In the genomic region with DNA sequence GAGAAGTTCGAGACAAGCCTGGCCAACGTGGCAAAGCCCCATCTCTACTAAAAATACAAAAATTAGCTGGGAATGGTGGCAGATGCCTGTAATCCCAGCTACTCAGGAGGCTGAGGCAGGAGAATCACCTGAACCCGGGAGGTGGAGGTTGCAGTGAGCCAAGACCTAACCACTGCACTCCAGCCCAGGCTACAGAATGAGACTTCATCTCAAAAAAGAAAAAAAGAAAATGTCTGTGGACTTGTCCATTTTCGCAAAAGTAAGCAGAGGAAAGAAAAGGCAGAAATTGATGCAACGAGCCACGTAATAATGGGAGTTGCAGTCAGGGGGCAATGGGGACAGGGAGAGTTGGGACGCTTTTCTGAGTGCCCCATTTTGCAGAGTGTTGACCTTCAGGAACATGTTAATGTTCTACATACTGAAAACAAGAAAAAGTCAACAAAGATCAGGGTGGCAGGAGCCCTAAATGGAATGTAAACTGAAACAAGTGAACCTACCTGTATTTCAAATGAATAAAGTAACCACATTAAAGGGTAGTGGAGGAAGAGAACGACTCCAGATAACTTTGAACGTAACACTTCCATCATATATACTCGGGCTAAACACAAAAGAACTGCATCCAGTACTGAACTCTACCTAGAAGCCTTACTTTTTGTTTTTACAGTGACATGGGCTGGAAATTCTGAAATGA, we compare ENCODE assay signal across 1 cellular context.
TF ChIP-seq lines count a peak whose summit lies in the region.

No MANE protein-coding gene starts in this region.

TF ChIP-seq in HepG2, 621 proteins besides CTCF, POLR2A, EP300 and RAD21 (continued from another document and continues in another):
- peak; percentile 84; the same call in 1 of the 2 replicates for TF ChIP-seq HOXD1 (CRISPR knock-in tag; IDR thresholded peaks at IDR 0.05)
- TF ChIP-seq, protein P1, sequence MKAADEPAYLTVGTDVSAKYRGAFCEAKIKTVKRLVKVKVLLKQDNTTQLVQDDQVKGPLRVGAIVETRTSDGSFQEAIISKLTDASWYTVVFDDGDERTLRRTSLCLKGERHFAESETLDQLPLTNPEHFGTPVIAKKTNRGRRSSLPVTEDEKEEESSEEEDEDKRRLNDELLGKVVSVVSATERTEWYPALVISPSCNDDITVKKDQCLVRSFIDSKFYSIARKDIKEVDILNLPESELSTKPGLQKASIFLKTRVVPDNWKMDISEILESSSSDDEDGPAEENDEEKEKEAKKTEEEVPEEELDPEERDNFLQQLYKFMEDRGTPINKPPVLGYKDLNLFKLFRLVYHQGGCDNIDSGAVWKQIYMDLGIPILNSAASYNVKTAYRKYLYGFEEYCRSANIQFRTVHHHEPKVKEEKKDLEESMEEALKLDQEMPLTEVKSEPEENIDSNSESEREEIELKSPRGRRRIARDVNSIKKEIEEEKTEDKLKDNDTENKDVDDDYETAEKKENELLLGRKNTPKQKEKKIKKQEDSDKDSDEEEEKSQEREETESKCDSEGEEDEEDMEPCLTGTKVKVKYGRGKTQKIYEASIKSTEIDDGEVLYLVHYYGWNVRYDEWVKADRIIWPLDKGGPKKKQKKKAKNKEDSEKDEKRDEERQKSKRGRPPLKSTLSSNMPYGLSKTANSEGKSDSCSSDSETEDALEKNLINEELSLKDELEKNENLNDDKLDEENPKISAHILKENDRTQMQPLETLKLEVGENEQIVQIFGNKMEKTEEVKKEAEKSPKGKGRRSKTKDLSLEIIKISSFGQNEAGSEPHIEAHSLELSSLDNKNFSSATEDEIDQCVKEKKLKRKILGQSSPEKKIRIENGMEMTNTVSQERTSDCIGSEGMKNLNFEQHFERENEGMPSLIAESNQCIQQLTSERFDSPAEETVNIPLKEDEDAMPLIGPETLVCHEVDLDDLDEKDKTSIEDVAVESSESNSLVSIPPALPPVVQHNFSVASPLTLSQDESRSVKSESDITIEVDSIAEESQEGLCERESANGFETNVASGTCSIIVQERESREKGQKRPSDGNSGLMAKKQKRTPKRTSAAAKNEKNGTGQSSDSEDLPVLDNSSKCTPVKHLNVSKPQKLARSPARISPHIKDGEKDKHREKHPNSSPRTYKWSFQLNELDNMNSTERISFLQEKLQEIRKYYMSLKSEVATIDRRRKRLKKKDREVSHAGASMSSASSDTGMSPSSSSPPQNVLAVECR (CRISPR knock-in tag; IDR thresholded peaks at IDR 0.05; ENCODE audit: borderline replicate concordance): peak; percentile 34; the same call in 1 of the 2 replicates
- no peak for TF ChIP-seq ZNF20 (CRISPR knock-in tag; IDR thresholded peaks at IDR 0.05)
- no peak for TF ChIP-seq CENPT (CRISPR knock-in tag; IDR thresholded peaks at IDR 0.05; ENCODE audit: low read depth)
- no peak for TF ChIP-seq ZBTB8A (CRISPR knock-in tag; IDR thresholded peaks at IDR 0.05; ENCODE audit: borderline replicate concordance, low read depth)
- TF ChIP-seq, protein P2, sequence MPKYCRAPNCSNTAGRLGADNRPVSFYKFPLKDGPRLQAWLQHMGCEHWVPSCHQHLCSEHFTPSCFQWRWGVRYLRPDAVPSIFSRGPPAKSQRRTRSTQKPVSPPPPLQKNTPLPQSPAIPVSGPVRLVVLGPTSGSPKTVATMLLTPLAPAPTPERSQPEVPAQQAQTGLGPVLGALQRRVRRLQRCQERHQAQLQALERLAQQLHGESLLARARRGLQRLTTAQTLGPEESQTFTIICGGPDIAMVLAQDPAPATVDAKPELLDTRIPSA (CRISPR knock-in tag; IDR thresholded peaks at IDR 0.05; ENCODE audit: borderline replicate concordance): no peak
- TF ChIP-seq KAT8 (CRISPR knock-in tag; IDR thresholded peaks at IDR 0.05): peak; percentile 76
- TF ChIP-seq HHEX (CRISPR knock-in tag; IDR thresholded peaks at IDR 0.05): peak; percentile 94
- TF ChIP-seq, protein P3, sequence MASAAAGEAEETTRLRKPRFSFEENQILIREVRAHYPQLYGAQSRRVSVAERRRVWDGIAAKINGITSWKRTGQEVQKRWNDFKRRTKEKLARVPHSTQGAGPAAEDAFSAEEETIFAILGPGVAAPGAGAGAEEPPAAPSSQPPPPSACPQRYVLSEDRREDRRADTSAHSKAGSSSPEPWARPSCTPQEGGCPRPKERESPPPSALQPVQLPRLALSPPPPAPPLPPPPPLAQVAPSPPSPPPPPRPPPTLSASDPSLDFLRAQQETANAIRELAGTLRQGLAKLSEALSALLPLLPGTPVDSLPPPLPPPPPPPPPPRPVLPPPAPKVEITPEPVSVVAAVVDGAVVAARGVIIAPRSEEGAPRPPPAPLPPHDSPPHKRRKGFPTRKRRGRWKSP (CRISPR knock-in tag; IDR thresholded peaks at IDR 0.05): no peak
- TF ChIP-seq ISX (CRISPR knock-in tag; conservative IDR thresholded peaks at IDR 0.05): peak; percentile 65; the same call in 1 of the 2 replicates
- peak; percentile 68 for TF ChIP-seq ZMYM4 (CRISPR knock-in tag; IDR thresholded peaks at IDR 0.05)
- TF ChIP-seq, protein P4, sequence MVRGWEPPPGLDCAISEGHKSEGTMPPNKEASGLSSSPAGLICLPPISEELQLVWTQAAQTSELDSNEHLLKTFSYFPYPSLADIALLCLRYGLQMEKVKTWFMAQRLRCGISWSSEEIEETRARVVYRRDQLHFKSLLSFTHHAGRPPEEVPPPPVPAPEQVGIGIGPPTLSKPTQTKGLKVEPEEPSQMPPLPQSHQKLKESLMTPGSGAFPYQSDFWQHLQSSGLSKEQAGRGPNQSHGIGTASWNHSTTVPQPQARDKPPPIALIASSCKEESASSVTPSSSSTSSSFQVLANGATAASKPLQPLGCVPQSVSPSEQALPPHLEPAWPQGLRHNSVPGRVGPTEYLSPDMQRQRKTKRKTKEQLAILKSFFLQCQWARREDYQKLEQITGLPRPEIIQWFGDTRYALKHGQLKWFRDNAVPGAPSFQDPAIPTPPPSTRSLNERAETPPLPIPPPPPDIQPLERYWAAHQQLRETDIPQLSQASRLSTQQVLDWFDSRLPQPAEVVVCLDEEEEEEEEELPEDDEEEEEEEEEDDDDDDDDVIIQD (CRISPR knock-in tag; IDR thresholded peaks at IDR 0.05; ENCODE audit: low read depth): peak; percentile 77
- TF ChIP-seq NFYB (CRISPR knock-in tag; IDR thresholded peaks at IDR 0.05): no peak
- TF ChIP-seq, protein P5, sequence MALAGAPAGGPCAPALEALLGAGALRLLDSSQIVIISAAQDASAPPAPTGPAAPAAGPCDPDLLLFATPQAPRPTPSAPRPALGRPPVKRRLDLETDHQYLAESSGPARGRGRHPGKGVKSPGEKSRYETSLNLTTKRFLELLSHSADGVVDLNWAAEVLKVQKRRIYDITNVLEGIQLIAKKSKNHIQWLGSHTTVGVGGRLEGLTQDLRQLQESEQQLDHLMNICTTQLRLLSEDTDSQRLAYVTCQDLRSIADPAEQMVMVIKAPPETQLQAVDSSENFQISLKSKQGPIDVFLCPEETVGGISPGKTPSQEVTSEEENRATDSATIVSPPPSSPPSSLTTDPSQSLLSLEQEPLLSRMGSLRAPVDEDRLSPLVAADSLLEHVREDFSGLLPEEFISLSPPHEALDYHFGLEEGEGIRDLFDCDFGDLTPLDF (CRISPR knock-in tag; IDR thresholded peaks at IDR 0.05): no peak
- TF ChIP-seq, protein P6, sequence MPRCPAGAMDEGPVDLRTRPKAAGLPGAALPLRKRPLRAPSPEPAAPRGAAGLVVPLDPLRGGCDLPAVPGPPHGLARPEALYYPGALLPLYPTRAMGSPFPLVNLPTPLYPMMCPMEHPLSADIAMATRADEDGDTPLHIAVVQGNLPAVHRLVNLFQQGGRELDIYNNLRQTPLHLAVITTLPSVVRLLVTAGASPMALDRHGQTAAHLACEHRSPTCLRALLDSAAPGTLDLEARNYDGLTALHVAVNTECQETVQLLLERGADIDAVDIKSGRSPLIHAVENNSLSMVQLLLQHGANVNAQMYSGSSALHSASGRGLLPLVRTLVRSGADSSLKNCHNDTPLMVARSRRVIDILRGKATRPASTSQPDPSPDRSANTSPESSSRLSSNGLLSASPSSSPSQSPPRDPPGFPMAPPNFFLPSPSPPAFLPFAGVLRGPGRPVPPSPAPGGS (CRISPR knock-in tag; IDR thresholded peaks at IDR 0.05): peak; percentile 67; the same call in 1 of the 2 replicates
- TF ChIP-seq PPARG (CRISPR knock-in tag; conservative IDR thresholded peaks at IDR 0.05): peak; percentile 90
- TF ChIP-seq ZFY (CRISPR knock-in tag; IDR thresholded peaks at IDR 0.05): no peak
- peak; percentile 94 for TF ChIP-seq ZNF331 (CRISPR knock-in tag; IDR thresholded peaks at IDR 0.05)
- TF ChIP-seq, protein P7, sequence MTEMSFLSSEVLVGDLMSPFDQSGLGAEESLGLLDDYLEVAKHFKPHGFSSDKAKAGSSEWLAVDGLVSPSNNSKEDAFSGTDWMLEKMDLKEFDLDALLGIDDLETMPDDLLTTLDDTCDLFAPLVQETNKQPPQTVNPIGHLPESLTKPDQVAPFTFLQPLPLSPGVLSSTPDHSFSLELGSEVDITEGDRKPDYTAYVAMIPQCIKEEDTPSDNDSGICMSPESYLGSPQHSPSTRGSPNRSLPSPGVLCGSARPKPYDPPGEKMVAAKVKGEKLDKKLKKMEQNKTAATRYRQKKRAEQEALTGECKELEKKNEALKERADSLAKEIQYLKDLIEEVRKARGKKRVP (CRISPR knock-in tag; IDR thresholded peaks at IDR 0.05): peak in 1 of 2 experiments; percentile 83; a peak in 2 of 4 replicates
- TF ChIP-seq ERF (CRISPR knock-in tag; IDR thresholded peaks at IDR 0.05): peak; percentile 89; the same call in 1 of the 2 replicates
- TF ChIP-seq FOXA3 (CRISPR knock-in tag; IDR thresholded peaks at IDR 0.05): peak; percentile 100
- 0 out of 2 replicates have a peak, but pooled peaks have one; percentile 44 for TF ChIP-seq GATAD1 (CRISPR knock-in tag; IDR thresholded peaks at IDR 0.05)
- 0 out of 2 replicates have a peak, but pooled peaks have one; percentile 67 for TF ChIP-seq GTF3A (CRISPR knock-in tag; conservative IDR thresholded peaks at IDR 0.05)
- TF ChIP-seq, protein P8, sequence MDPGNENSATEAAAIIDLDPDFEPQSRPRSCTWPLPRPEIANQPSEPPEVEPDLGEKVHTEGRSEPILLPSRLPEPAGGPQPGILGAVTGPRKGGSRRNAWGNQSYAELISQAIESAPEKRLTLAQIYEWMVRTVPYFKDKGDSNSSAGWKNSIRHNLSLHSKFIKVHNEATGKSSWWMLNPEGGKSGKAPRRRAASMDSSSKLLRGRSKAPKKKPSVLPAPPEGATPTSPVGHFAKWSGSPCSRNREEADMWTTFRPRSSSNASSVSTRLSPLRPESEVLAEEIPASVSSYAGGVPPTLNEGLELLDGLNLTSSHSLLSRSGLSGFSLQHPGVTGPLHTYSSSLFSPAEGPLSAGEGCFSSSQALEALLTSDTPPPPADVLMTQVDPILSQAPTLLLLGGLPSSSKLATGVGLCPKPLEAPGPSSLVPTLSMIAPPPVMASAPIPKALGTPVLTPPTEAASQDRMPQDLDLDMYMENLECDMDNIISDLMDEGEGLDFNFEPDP (CRISPR knock-in tag; conservative IDR thresholded peaks at IDR 0.05): no peak
- no peak for TF ChIP-seq NFKB2 (CRISPR knock-in tag; IDR thresholded peaks at IDR 0.05; ENCODE audit: borderline replicate concordance)
- TF ChIP-seq CCAR2 (optimal IDR thresholded peaks at IDR 0.05; ENCODE audit: low read depth, low read length): no peak
- peak; percentile 58; the same call in 1 of the 2 replicates for TF ChIP-seq YEATS2 (CRISPR knock-in tag; IDR thresholded peaks at IDR 0.05; ENCODE audit: borderline replicate concordance)
- peak; percentile 66; the same call in 1 of the 2 replicates for TF ChIP-seq HOXA9 (CRISPR knock-in tag; IDR thresholded peaks at IDR 0.05; ENCODE audit: borderline replicate concordance)
- TF ChIP-seq BCL6 (CRISPR knock-in tag; IDR thresholded peaks at IDR 0.05): peak; percentile 97
- no peak for TF ChIP-seq ZNF558 (CRISPR knock-in tag; IDR thresholded peaks at IDR 0.05; ENCODE audit: borderline replicate concordance)
- TF ChIP-seq, protein P9, sequence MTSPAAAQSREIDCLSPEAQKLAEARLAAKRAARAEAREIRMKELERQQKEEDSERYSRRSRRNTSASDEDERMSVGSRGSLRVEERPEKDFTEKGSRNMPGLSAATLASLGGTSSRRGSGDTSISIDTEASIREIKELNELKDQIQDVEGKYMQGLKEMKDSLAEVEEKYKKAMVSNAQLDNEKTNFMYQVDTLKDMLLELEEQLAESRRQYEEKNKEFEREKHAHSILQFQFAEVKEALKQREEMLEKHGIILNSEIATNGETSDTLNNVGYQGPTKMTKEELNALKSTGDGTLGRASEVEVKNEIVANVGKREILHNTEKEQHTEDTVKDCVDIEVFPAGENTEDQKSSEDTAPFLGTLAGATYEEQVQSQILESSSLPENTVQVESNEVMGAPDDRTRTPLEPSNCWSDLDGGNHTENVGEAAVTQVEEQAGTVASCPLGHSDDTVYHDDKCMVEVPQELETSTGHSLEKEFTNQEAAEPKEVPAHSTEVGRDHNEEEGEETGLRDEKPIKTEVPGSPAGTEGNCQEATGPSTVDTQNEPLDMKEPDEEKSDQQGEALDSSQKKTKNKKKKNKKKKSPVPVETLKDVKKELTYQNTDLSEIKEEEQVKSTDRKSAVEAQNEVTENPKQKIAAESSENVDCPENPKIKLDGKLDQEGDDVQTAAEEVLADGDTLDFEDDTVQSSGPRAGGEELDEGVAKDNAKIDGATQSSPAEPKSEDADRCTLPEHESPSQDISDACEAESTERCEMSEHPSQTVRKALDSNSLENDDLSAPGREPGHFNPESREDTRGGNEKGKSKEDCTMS (CRISPR knock-in tag; conservative IDR thresholded peaks at IDR 0.05): 0 out of 2 replicates have a peak, but pooled peaks have one; percentile 54
- no peak for TF ChIP-seq ZNF253 (CRISPR knock-in tag; IDR thresholded peaks at IDR 0.05; ENCODE audit: borderline replicate concordance)
- TF ChIP-seq RBAK (CRISPR knock-in tag; IDR thresholded peaks at IDR 0.05): peak; percentile 63; the same call in 1 of the 2 replicates
- TF ChIP-seq, protein P10, sequence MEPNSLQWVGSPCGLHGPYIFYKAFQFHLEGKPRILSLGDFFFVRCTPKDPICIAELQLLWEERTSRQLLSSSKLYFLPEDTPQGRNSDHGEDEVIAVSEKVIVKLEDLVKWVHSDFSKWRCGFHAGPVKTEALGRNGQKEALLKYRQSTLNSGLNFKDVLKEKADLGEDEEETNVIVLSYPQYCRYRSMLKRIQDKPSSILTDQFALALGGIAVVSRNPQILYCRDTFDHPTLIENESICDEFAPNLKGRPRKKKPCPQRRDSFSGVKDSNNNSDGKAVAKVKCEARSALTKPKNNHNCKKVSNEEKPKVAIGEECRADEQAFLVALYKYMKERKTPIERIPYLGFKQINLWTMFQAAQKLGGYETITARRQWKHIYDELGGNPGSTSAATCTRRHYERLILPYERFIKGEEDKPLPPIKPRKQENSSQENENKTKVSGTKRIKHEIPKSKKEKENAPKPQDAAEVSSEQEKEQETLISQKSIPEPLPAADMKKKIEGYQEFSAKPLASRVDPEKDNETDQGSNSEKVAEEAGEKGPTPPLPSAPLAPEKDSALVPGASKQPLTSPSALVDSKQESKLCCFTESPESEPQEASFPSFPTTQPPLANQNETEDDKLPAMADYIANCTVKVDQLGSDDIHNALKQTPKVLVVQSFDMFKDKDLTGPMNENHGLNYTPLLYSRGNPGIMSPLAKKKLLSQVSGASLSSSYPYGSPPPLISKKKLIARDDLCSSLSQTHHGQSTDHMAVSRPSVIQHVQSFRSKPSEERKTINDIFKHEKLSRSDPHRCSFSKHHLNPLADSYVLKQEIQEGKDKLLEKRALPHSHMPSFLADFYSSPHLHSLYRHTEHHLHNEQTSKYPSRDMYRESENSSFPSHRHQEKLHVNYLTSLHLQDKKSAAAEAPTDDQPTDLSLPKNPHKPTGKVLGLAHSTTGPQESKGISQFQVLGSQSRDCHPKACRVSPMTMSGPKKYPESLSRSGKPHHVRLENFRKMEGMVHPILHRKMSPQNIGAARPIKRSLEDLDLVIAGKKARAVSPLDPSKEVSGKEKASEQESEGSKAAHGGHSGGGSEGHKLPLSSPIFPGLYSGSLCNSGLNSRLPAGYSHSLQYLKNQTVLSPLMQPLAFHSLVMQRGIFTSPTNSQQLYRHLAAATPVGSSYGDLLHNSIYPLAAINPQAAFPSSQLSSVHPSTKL (CRISPR knock-in tag; IDR thresholded peaks at IDR 0.05): peak; percentile 96
- 0 out of 2 replicates have a peak, but pooled peaks have one; percentile 74 for TF ChIP-seq REPIN1 (CRISPR knock-in tag; IDR thresholded peaks at IDR 0.05; ENCODE audit: borderline replicate concordance, low read depth)
- peak; percentile 96 for TF ChIP-seq ASH2L (IDR thresholded peaks at IDR 0.05; ENCODE audit: insufficient read length, low read depth, low read length)
- no peak for TF ChIP-seq NR1H2 (CRISPR knock-in tag; IDR thresholded peaks at IDR 0.05; ENCODE audit: borderline replicate concordance, low read depth)
